ENCODE assay signal across 25 cellular contexts in the genomic region with DNA sequence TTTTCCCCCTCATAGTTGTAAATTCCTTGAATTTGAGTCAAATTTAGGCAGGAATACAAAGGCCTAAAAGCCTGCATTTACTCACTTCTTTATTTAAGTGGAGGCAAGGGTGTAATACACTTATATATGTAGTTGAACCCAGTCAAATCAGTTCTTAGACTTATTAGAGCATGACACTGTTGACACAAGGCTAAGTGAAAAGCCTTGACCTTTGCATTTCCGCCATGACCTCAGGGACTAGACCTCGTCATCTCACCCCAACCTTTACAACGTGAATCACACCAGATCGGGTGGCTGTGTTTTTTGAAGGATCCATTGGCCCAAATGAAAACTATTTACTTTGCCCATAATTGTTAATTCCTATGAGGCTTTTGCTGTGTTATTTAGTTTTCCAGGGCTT.
"Had no signal": no experiment of that assay in that cellular context is flagged by ENCODE, and none has a peak within 500 bp of the region (broad histone marks: within the 10 kb centered on the region; RNA-seq: fewer than 3 reads in every experiment).

No MANE protein-coding gene starts in this region.

- H3K36me3 ChIP-seq: heart right ventricle, right atrium auricular region, uterus had no signal

- H3K4me3 Mint-ChIP-seq: activated CD4-positive, alpha-beta memory T cell treated with anti-CD3 and anti-CD28 coated beads, Interleukin-2, amount 10 ng/mL, durations not matched to agents 7 days and 5 days; activated CD4-positive, alpha-beta T cell treated with anti-CD3 and anti-CD28 coated beads, Interleukin-2, amount 10 ng/mL, durations not matched to agents 7 days and 5 days; activated T-cell treated with anti-CD3 and anti-CD28 coated beads, Interleukin-2, amount 50 U/mL, for 24 hours; activated T-helper 17 cell treated with anti-CD3 and anti-CD28 coated beads, Interleukin-2, amount 50 U/mL, for 72 hours; stimulated activated memory B cell treated with anti-CD40 and anti-IgM and Interleukin-4, amounts not matched to agents 10 μg/mL and 1 μg/mL and 100 μg/mL, for 72 hours; stimulated activated naive CD8-positive, alpha-beta T cell treated with anti-CD3 and anti-CD28 coated beads, Interleukin-15, amount 100 ng/mL, for 72 hours had no signal

- H3K27me3 ChIP-seq: foreskin keratinocyte, heart right ventricle, right atrium auricular region, uterus had no signal

- DNase-seq: activated CD4-positive, alpha-beta memory T cell treated with anti-CD3 and anti-CD28 coated beads, Interleukin-2, amount 10 ng/mL, durations not matched to agents 7 days and 5 days; activated CD4-positive, alpha-beta T cell treated with anti-CD3 and anti-CD28 coated beads for 1 hour; activated CD4-positive, alpha-beta T cell treated with anti-CD3 and anti-CD28 coated beads, Interleukin-2, amount 10 ng/mL, durations not matched to agents 7 days and 5 days; activated CD8-positive, alpha-beta memory T cell treated with anti-CD3 and anti-CD28 coated beads, Interleukin-2, amount 50 U/mL, for 48 hours; activated gamma-delta T cell treated with Interleukin-2 at 50 U/mL for 16 hours; activated naive CD4-positive, alpha-beta T cell treated with anti-CD3 and anti-CD28 coated beads, Interleukin-2, amount 50 U/mL, for 16 hours; activated T-cell treated with anti-CD3 and anti-CD28 coated beads, Interleukin-2, amount 50 U/mL, for 24 hours; amygdala; cortex of kidney; foreskin keratinocyte; heart right ventricle; kidney glomerular epithelial cell; left ventricle myocardium superior; nucleus accumbens; stimulated activated CD4-positive, alpha-beta T cell treated with anti-CD3 and anti-CD28 coated beads, Interleukin-1b, Interleukin-23, amount 100 ng/mL, for 48 hours; stimulated activated CD4-positive, alpha-beta T cell treated with anti-CD3 and anti-CD28 coated beads, Interleukin-4, amount 100 ng/mL, for 4 hours; stimulated activated CD8-positive, alpha-beta memory T cell treated with anti-CD3 and anti-CD28 coated beads, Interleukin-4, amount 100 ng/mL, for 48 hours; stimulated activated naive CD8-positive, alpha-beta T cell treated with anti-CD3 and anti-CD28 coated beads, Interleukin-15, amount 100 ng/mL, for 72 hours; substantia nigra; uterus had no signal

- H3K27me3 Mint-ChIP-seq: activated CD4-positive, alpha-beta memory T cell treated with anti-CD3 and anti-CD28 coated beads, Interleukin-2, amount 10 ng/mL, durations not matched to agents 7 days and 5 days; activated CD4-positive, alpha-beta T cell treated with anti-CD3 and anti-CD28 coated beads, Interleukin-2, amount 10 ng/mL, durations not matched to agents 7 days and 5 days; activated T-cell treated with anti-CD3 and anti-CD28 coated beads, Interleukin-2, amount 50 U/mL, for 24 hours; activated T-helper 17 cell treated with anti-CD3 and anti-CD28 coated beads, Interleukin-2, amount 50 U/mL, for 72 hours; stimulated activated memory B cell treated with anti-CD40 and anti-IgM and Interleukin-4, amounts not matched to agents 10 μg/mL and 1 μg/mL and 100 μg/mL, for 72 hours; stimulated activated naive CD8-positive, alpha-beta T cell treated with anti-CD3 and anti-CD28 coated beads, Interleukin-15, amount 100 ng/mL, for 72 hours; type B pancreatic cell had no signal

- H3K27ac Mint-ChIP-seq: activated CD4-positive, alpha-beta memory T cell treated with anti-CD3 and anti-CD28 coated beads, Interleukin-2, amount 10 ng/mL, durations not matched to agents 7 days and 5 days; activated CD4-positive, alpha-beta T cell treated with anti-CD3 and anti-CD28 coated beads, Interleukin-2, amount 10 ng/mL, durations not matched to agents 7 days and 5 days; activated T-cell treated with anti-CD3 and anti-CD28 coated beads, Interleukin-2, amount 50 U/mL, for 24 hours; activated T-helper 17 cell treated with anti-CD3 and anti-CD28 coated beads, Interleukin-2, amount 50 U/mL, for 72 hours; stimulated activated memory B cell treated with anti-CD40 and anti-IgM and Interleukin-4, amounts not matched to agents 10 μg/mL and 1 μg/mL and 100 μg/mL, for 72 hours; stimulated activated naive CD8-positive, alpha-beta T cell treated with anti-CD3 and anti-CD28 coated beads, Interleukin-15, amount 100 ng/mL, for 72 hours; type B pancreatic cell had no signal

- H3K9me3 Mint-ChIP-seq: type B pancreatic cell had no signal

- H3K4me3 ChIP-seq: heart right ventricle, right atrium auricular region, smooth muscle cell, uterus had no signal

- H3K27ac ChIP-seq: foreskin keratinocyte, heart right ventricle, right atrium auricular region, uterus had no signal

- H3K4me1 Mint-ChIP-seq: activated CD4-positive, alpha-beta memory T cell treated with anti-CD3 and anti-CD28 coated beads, Interleukin-2, amount 10 ng/mL, durations not matched to agents 7 days and 5 days; activated CD4-positive, alpha-beta T cell treated with anti-CD3 and anti-CD28 coated beads, Interleukin-2, amount 10 ng/mL, durations not matched to agents 7 days and 5 days; activated T-helper 17 cell treated with anti-CD3 and anti-CD28 coated beads, Interleukin-2, amount 50 U/mL, for 72 hours; stimulated activated memory B cell treated with anti-CD40 and anti-IgM and Interleukin-4, amounts not matched to agents 10 μg/mL and 1 μg/mL and 100 μg/mL, for 72 hours; stimulated activated naive CD8-positive, alpha-beta T cell treated with anti-CD3 and anti-CD28 coated beads, Interleukin-15, amount 100 ng/mL, for 72 hours had no signal

- ATAC-seq: activated T-helper 17 cell treated with anti-CD3 and anti-CD28 coated beads, Interleukin-2, amount 50 U/mL, for 72 hours; foreskin keratinocyte; heart right ventricle; left ventricle myocardium superior; stimulated activated memory B cell treated with anti-CD40 and anti-IgM and Interleukin-4, amounts not matched to agents 10 μg/mL and 1 μg/mL and 100 μg/mL, for 72 hours; stimulated activated naive CD8-positive, alpha-beta T cell treated with anti-CD3 and anti-CD28 coated beads, Interleukin-15, amount 100 ng/mL, for 72 hours had no signal

- H3K4me1 ChIP-seq: foreskin keratinocyte, heart right ventricle, right atrium auricular region, uterus had no signal

- H3K36me3 Mint-ChIP-seq: stimulated activated memory B cell treated with anti-CD40 and anti-IgM and Interleukin-4, amounts not matched to agents 10 μg/mL and 1 μg/mL and 100 μg/mL, for 72 hours had no signal
